In genomic region chr2:230602562-230603230, GRCh38 we compare ENCODE assay signal across 1 cellular context.
TF ChIP-seq lines count a peak whose summit lies in the region.

No MANE protein-coding gene starts in this region.

TF ChIP-seq in GM12878, 131 proteins besides CTCF, POLR2A, EP300 and RAD21 (continued from another document and continues in another):
- TF ChIP-seq ZBTB40 (IDR thresholded peaks at IDR 0.05; ENCODE audit: borderline replicate concordance) = peak; percentile 45; the same call in 1 of the 2 replicates
- peak; percentile 38; the same call in 1 of the 2 replicates for TF ChIP-seq SPI1 (IDR thresholded peaks at IDR 0.05; ENCODE audit: borderline replicate concordance, insufficient read depth, low read depth, low read length)
- 0 out of 2 replicates have a peak, but pooled peaks have one; percentile 34 for TF ChIP-seq CHD2 (IDR thresholded peaks at IDR 0.05; ENCODE audit: borderline replicate concordance, low read depth, low read length)
- TF ChIP-seq ZNF592 (IDR thresholded peaks at IDR 0.05) = no peak
- peak; percentile 44 for TF ChIP-seq SKIL (IDR thresholded peaks at IDR 0.05; ENCODE audit: low read depth, poor library complexity, severe bottlenecking)
- peak; percentile 39; the same call in 1 of the 2 replicates for TF ChIP-seq DPF2 (IDR thresholded peaks at IDR 0.05)
- TF ChIP-seq PKNOX1 (IDR thresholded peaks at IDR 0.05) = no peak
- TF ChIP-seq ETV6 (conservative IDR thresholded peaks at IDR 0.05 in 1 of 2, IDR thresholded peaks at IDR 0.05 in 1 of 2; ENCODE audit: borderline replicate concordance in 1 of 2, low read depth in 1 of 2) = peak in 1 of 2 experiments; percentile 93; a peak in 2 of 4 replicates
- no peak for TF ChIP-seq CBX3 (IDR thresholded peaks at IDR 0.05; ENCODE audit: borderline replicate concordance, low read depth)
- TF ChIP-seq EED (IDR thresholded peaks at IDR 0.05; ENCODE audit: low read depth) = no peak; the same call in 1 of the 2 replicates
- peak; percentile 24 to 49; a peak in 3 of 4 replicates for TF ChIP-seq IKZF2 (IDR thresholded peaks at IDR 0.05)
- TF ChIP-seq SP1 (IDR thresholded peaks at IDR 0.05; ENCODE audit: low read depth, low read length) = peak; percentile 51
- no peak for TF ChIP-seq TCF7 (IDR thresholded peaks at IDR 0.05; ENCODE audit: borderline replicate concordance)
- 0 out of 2 replicates have a peak, but pooled peaks have one; percentile 62 for TF ChIP-seq SMARCA5 (IDR thresholded peaks at IDR 0.05)
- no peak for TF ChIP-seq MYB (IDR thresholded peaks at IDR 0.05; ENCODE audit: borderline replicate concordance, low read depth, low read length)
- TF ChIP-seq BHLHE40 (IDR thresholded peaks at IDR 0.05; ENCODE audit: borderline replicate concordance in 1 of 2, low read depth in 2 of 2, low read length in 1 of 2) = peak in 1 of 2 experiments; percentile 29; a peak in 1 of 4 replicates
- no peak for TF ChIP-seq USF2 (IDR thresholded peaks at IDR 0.05; ENCODE audit: borderline replicate concordance, low read depth, low read length)
- no peak for TF ChIP-seq FOS (IDR thresholded peaks at IDR 0.05; ENCODE audit: borderline replicate concordance, extremely low read depth, insufficient read length)
- no peak for TF ChIP-seq ZSCAN29 (IDR thresholded peaks at IDR 0.05)
- TF ChIP-seq SRF (IDR thresholded peaks at IDR 0.05; ENCODE audit: low read depth in 2 of 2, low read length in 2 of 2) = no peak
- TF ChIP-seq KLF5 (IDR thresholded peaks at IDR 0.05; ENCODE audit: partially characterized antibody) = no peak
- TF ChIP-seq SMAD5 (IDR thresholded peaks at IDR 0.05; ENCODE audit: low read depth) = 0 out of 2 replicates have a peak, but pooled peaks have one; percentile 47
- peak; percentile 15 for TF ChIP-seq BCL3 (IDR thresholded peaks at IDR 0.05; ENCODE audit: borderline replicate concordance, insufficient read depth, low read depth, low read length, poor library complexity, severe bottlenecking)
- TF ChIP-seq GATAD2B (conservative IDR thresholded peaks at IDR 0.05; ENCODE audit: low read depth) = peak; percentile 30; the same call in 1 of the 2 replicates
- peak; percentile 51 for TF ChIP-seq IKZF1 (conservative IDR thresholded peaks at IDR 0.05)
- peak; percentile 67 for TF ChIP-seq GABPA (IDR thresholded peaks at IDR 0.05; ENCODE audit: low read depth)
- TF ChIP-seq CEBPB (IDR thresholded peaks at IDR 0.05; ENCODE audit: borderline replicate concordance in 1 of 2, low read depth in 2 of 2, low read length in 2 of 2) = no peak
- no peak for TF ChIP-seq NR2F1 (conservative IDR thresholded peaks at IDR 0.05)
- no peak for TF ChIP-seq RCOR1 (conservative IDR thresholded peaks at IDR 0.05; ENCODE audit: low read depth, low read length)
- no peak for TF ChIP-seq NFIC (IDR thresholded peaks at IDR 0.05; ENCODE audit: low read depth, low read length)
- TF ChIP-seq TCF12 (IDR thresholded peaks at IDR 0.05; ENCODE audit: low read depth, low read length) = peak; percentile 89
- TF ChIP-seq PML (IDR thresholded peaks at IDR 0.05; ENCODE audit: low read length) = peak; percentile 41; the same call in 1 of the 2 replicates
- TF ChIP-seq HSF1 (IDR thresholded peaks at IDR 0.05; ENCODE audit: low read depth, low read length) = no peak
- TF ChIP-seq POLR2AphosphoS5 (IDR thresholded peaks at IDR 0.05; ENCODE audit: low read length) = peak; percentile 30; the same call in 1 of the 2 replicates
- TF ChIP-seq HDGF (IDR thresholded peaks at IDR 0.05) = no peak
- 0 out of 2 replicates have a peak, but pooled peaks have one; percentile 35 for TF ChIP-seq TARDBP (IDR thresholded peaks at IDR 0.05; ENCODE audit: borderline replicate concordance)
- TF ChIP-seq CUX1 (IDR thresholded peaks at IDR 0.05; ENCODE audit: insufficient replicate concordance, low read depth, low read length) = no peak
- no peak for TF ChIP-seq RB1 (IDR thresholded peaks at IDR 0.05; ENCODE audit: borderline replicate concordance)
- TF ChIP-seq TBL1XR1 (IDR thresholded peaks at IDR 0.05; ENCODE audit: low read depth, low read length) = peak; percentile 66
